Comparison of ENCODE assay signal across 8 cellular contexts in genomic region chr3:49028673-49029562, GRCh38. TPM values are rescaled to one million over a fixed set of nuclear protein-coding genes. Genes with fewer than 3 reads are reported as not detected.
DNase-seq lines count a peak whose midpoint lies in the region; ATAC-seq and TF ChIP-seq lines count a peak whose summit lies in the region.

Gene IMPDH2 (minus strand): TSS chr3:49029398. CDS start chr3:49029350, 48 bp downstream.

- H4K8ac ChIP-seq in trophoblast cell (ENCODE audit: low read depth, low read length): peak within 1 kb of the TSS; percentile 97

- peak within 1 kb of the TSS; percentile 8 for H2BK12ac ChIP-seq in trophoblast cell (ENCODE audit: low read length)

- peak within 1 kb of the TSS; percentile 73 for H3K27ac ChIP-seq in cardiac muscle cell
- peak within 1 kb of the TSS; percentile 16 for H3K27ac ChIP-seq in trophoblast cell (ENCODE audit: low read depth, low read length)
- H3K27ac ChIP-seq in tibial nerve: peak within 1 kb of the TSS; percentile 90 to 99 (median 96)

- TF ChIP-seq EP300 in tibial nerve (IDR thresholded peaks at IDR 0.05): peak; percentile 91 to 100

- H4K91ac ChIP-seq in trophoblast cell (ENCODE audit: low read depth, low read length): peak within 1 kb of the TSS; percentile 76

- H4K12ac ChIP-seq in trophoblast cell (ENCODE audit: low read depth, low read length): peak within 1 kb of the TSS; percentile 93

- peak within 1 kb of the TSS; percentile 87 for H3K4ac ChIP-seq in trophoblast cell (ENCODE audit: low read depth, low read length)

- H3K9me3 ChIP-seq in cardiac muscle cell (ENCODE audit: low read depth): no peaks in the 10 kb centered on the region
- H3K9me3 ChIP-seq in trophoblast cell (ENCODE audit: insufficient read depth, low read depth, low read length): peaks cover 4% of the 10 kb centered on the region
- no peaks in the 10 kb centered on the region for H3K9me3 ChIP-seq in tibial nerve

- H3K4me2 ChIP-seq in trophoblast cell (ENCODE audit: low read length): peak within 1 kb of the TSS; percentile 82

- peak within 1 kb of the TSS; percentile 72 for H2AFZ ChIP-seq in trophoblast cell (ENCODE audit: insufficient read depth, low read length, poor library complexity)

- H3K14ac ChIP-seq in trophoblast cell (ENCODE audit: low read length): peak within 1 kb of the TSS; percentile 98

- H3K36me3 ChIP-seq in cardiac muscle cell (peaks cover 51% of the 10 kb centered on the region), trophoblast cell (ENCODE audit: control insufficient read depth in 1 of 2, insufficient read depth in 2 of 2, low read length in 2 of 2) (peaks cover 55 to 76% of the 10 kb centered on the region in 2 experiments), tibial nerve (peaks cover 6 to 74% (median 18%) of the 10 kb centered on the region in 3 donors)

- peak within 1 kb of the TSS; percentile 82 for H2BK120ac ChIP-seq in trophoblast cell (ENCODE audit: insufficient read depth, low read length, poor library complexity)

- TF ChIP-seq POLR2A in tibial nerve (IDR thresholded peaks at IDR 0.05): peak; percentile 92 to 96

- peak; percentile 92 for ATAC-seq in HG02642 (IDR thresholded peaks at IDR 0.05; ENCODE audit: poor library complexity, unreplicated experiment)

- H3K79me1 ChIP-seq in trophoblast cell (ENCODE audit: low read length): peaks cover 3% of the 10 kb centered on the region

- peak within 1 kb of the TSS; percentile 83 for H3K9ac ChIP-seq in trophoblast cell (ENCODE audit: low read length)

- no peak within 1 kb of the TSS for H3K23ac ChIP-seq in trophoblast cell (ENCODE audit: low read length)

- whole genome bisulfite sequencing in trophoblast cell (ENCODE audit: extremely low coverage, insufficient coverage, insufficient read length): no CpG with 5 or more reads among the region's 55 CpGs
- WGBS in tibial nerve, 2 donors: 3% methylated on average over 36 to 45 of the region's 55 CpGs

- H3K4me3 ChIP-seq in GM12864 (ENCODE audit: low read depth, low read length) (peak within 1 kb of the TSS; percentile 87), cardiac muscle cell (peak within 1 kb of the TSS; percentile 54), trophoblast cell (ENCODE audit: low read depth, low read length) (peak within 1 kb of the TSS; percentile 71), tibial nerve (peak within 1 kb of the TSS; percentile 52 to 84 (median 74))

- TF ChIP-seq CTCF in GM12864 (IDR thresholded peaks at IDR 0.05; ENCODE audit: low read depth, low read length, missing control alignments): no peak
- no peak for TF ChIP-seq CTCF in cardiac muscle cell (IDR thresholded peaks at IDR 0.05; ENCODE audit: low read depth, low read length)
- peak in 3 of 5 experiments; percentile 11 to 56 (median 42) for TF ChIP-seq CTCF in tibial nerve (IDR thresholded peaks at IDR 0.05)

- peak within 1 kb of the TSS; percentile 91 for H2AK5ac ChIP-seq in trophoblast cell (ENCODE audit: low read length)

- H2BK5ac ChIP-seq in trophoblast cell (ENCODE audit: low read depth, low read length, poor library complexity): peak within 1 kb of the TSS; percentile 68

- H3K4me1 ChIP-seq in cardiac muscle cell (ENCODE audit: low read depth) (no peaks in the 10 kb centered on the region), trophoblast cell (ENCODE audit: control insufficient read depth in 1 of 2, insufficient read depth in 2 of 2, low read length in 2 of 2) (peaks cover 9% of the 10 kb centered on the region in 2 experiments), tibial nerve (peaks cover 0 to 47% (median 10%) of the 10 kb centered on the region in 4 donors)

- peaks cover 7% of the 10 kb centered on the region for H3K79me2 ChIP-seq in trophoblast cell (ENCODE audit: control insufficient read depth, insufficient read depth, low read length, poor library complexity)

- DNase-seq in GM12864 (ENCODE audit: low read depth) (peak; percentile 76), NCI-H128 (lab: John Stamatoyannopoulos, UW; ENCODE audit: unreplicated experiment) (peak; percentile 85), SW 1271 (lab: John Stamatoyannopoulos, UW) (peak; percentile 24 to 82), cardiac muscle cell (ENCODE audit: low read depth in 1 of 2, low spot score in 1 of 2) (peak; percentile 94 to 96), trophoblast cell (peak; percentile 97 to 99), tibial nerve (ENCODE audit: low spot score in 2 of 2) (peak; percentile 90)
- peak; percentile 84 for DNase-seq in activated naive CD8-positive, alpha-beta T cell treated with anti-CD3 and anti-CD28 coated beads, Interleukin-2, amount 50 U/mL, for 16 hours (ENCODE audit: low read depth, low spot score)

- H3K18ac ChIP-seq in trophoblast cell (ENCODE audit: low read length): peak within 1 kb of the TSS; percentile 89

- no peaks in the 10 kb centered on the region for H3K27me3 ChIP-seq in cardiac muscle cell
- H3K27me3 ChIP-seq in trophoblast cell (ENCODE audit: insufficient read depth, low read length): no peaks in the 10 kb centered on the region
- H3K27me3 ChIP-seq in tibial nerve: no peaks in the 10 kb centered on the region

RNA-seq across cellular contexts. Expression of gene IMPDH2, which starts in this region (rescaled TPM):
- total RNA-seq in cardiac muscle cell (155 and 186 TPM in 2 replicates), tibial nerve (100 to 1,000 TPM; 108 to 156 (median 128) TPM)
- 118 and 179 TPM in 2 replicates for polyA plus RNA-seq in cardiac muscle cell
- polyA plus RNA-seq in trophoblast cell (2013): 226 and 229 TPM in 2 replicates

Comparison
In these comparisons a context has a peak if more than half of its experiments do, and no peak if none do; other contexts are left out.
1. Peak in every context shown above with its lines: DNase-seq, ATAC-seq, H3K4me3 ChIP-seq and H3K27ac ChIP-seq.
2. CTCF ChIP-seq: peak in tibial nerve (3 of 5); none in GM12864 (single experiment) and cardiac muscle cell (single experiment).
3. H3K27ac ChIP-seq: peak in every context shown above with its lines; median percentile 96 in tibial nerve; 73 in cardiac muscle cell; 16 in trophoblast cell.